In genomic region chr14:59310644-59311043, GRCh38 we compare ENCODE assay signal across 1 cellular context.
TF ChIP-seq lines count a peak whose summit lies in the region.

No MANE protein-coding gene starts in this region.

TF ChIP-seq in HEK293, 187 proteins besides CTCF, POLR2A, EP300 and RAD21 (continued from another document):
- TF ChIP-seq, protein P1, sequence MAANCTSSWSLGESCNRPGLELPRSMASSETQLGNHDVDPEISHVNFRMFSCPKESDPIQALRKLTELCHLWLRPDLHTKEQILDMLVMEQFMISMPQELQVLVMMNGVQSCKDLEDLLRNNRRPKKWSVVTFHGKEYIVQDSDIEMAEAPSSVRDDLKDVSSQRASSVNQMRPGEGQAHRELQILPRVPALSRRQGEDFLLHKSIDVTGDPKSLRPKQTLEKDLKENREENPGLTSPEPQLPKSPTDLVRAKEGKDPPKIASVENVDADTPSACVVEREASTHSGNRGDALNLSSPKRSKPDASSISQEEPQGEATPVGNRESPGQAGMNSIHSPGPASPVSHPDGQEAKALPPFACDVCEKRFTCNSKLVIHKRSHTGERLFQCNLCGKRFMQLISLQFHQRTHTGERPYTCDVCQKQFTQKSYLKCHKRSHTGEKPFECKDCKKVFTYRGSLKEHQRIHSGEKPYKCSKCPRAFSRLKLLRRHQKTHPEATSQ (tag by site-specific recombination; IDR thresholded peaks at IDR 0.05): no peak
- no peak for TF ChIP-seq ZNF112 (tag by site-specific recombination; IDR thresholded peaks at IDR 0.05)
TF ChIP-seq in HEK293: peak in this region for 3.
